ENCODE assay signal across 8 cellular contexts in genomic region chr17:41579484-41580243, GRCh38. TPM values are rescaled to one million over a fixed set of nuclear protein-coding genes. Genes with fewer than 3 reads are reported as not detected.
DNase-seq lines count a peak whose midpoint lies in the region; ATAC-seq, FAIRE-seq and TF ChIP-seq lines count a peak whose summit lies in the region.

No MANE protein-coding gene starts in this region.

- peak overlapping the region; percentile 92 for H3K4me2 ChIP-seq in OCI-LY3 (ENCODE audit: low read length)

- H3K9ac ChIP-seq in OCI-LY3 (ENCODE audit: low read length) (peak overlapping the region; percentile 48), subcutaneous abdominal adipose tissue (ENCODE audit: low read length in 5 of 5) (no peak overlapping the region)

- H4K20me1 ChIP-seq in OCI-LY3 (ENCODE audit: insufficient read depth, low read length) = no peaks in the 10 kb centered on the region

- DNase-seq in Daoy (ENCODE audit: low read depth) = peak; percentile 92
- peak; percentile 89 for DNase-seq in HTR-8/SVneo (ENCODE audit: insufficient read length, low spot score)
- DNase-seq in activated T-cell treated with anti-CD3 and anti-CD28 coated beads, Interleukin-2, amount 50 U/mL, for 1 hour = peak; percentile 54
- DNase-seq in fibroblast of gingiva (ENCODE audit: low read depth) = peak; percentile 42
- peak; percentile 90 for DNase-seq in neural crest cell (ENCODE audit: low read depth, low spot score)

- peaks cover 16% of the 10 kb centered on the region for H3K27me3 ChIP-seq in OCI-LY3 (ENCODE audit: low read depth, low read length)
- H3K27me3 ChIP-seq in subcutaneous abdominal adipose tissue (ENCODE audit: control insufficient read depth in 5 of 5, insufficient read depth in 4 of 5, low read length in 5 of 5) = peaks cover 0 to 8% (median 3%) of the 10 kb centered on the region in 5 donors

- H3K36me3 ChIP-seq in OCI-LY3 (replicated peaks; ENCODE audit: low read depth, low read length) (no peaks in the 10 kb centered on the region), subcutaneous abdominal adipose tissue (ENCODE audit: control insufficient read depth in 5 of 5, insufficient read depth in 5 of 5, low read length in 5 of 5) (no peaks in the 10 kb centered on the region)

- TF ChIP-seq CTCF in OCI-LY3 (IDR thresholded peaks at IDR 0.05; ENCODE audit: low read depth, low read length) (peak; percentile 70), neural crest cell (conservative IDR thresholded peaks at IDR 0.05) (peak; percentile 75)

- no peaks in the 10 kb centered on the region for H3K36me3 Mint-ChIP-seq in neural crest cell (ENCODE audit: low read depth)

- H3K9me3 ChIP-seq in OCI-LY3 (ENCODE audit: insufficient read depth, low read length) (no peaks in the 10 kb centered on the region), subcutaneous abdominal adipose tissue (ENCODE audit: control insufficient read depth in 5 of 5, low read length in 5 of 5) (no peaks in the 10 kb centered on the region)

- H3K27ac Mint-ChIP-seq in neural crest cell (ENCODE audit: unreplicated experiment) = no peak overlapping the region

- H3K4me3 Mint-ChIP-seq in neural crest cell = no peak overlapping the region

- peaks cover 2% of the 10 kb centered on the region for H3K9me3 Mint-ChIP-seq in neural crest cell

- no peaks in the 10 kb centered on the region; the same call in 1 of the 2 replicates for H3K4me1 ChIP-seq in OCI-LY3 (ENCODE audit: low read length)
- peaks cover 3 to 33% (median 24%) of the 10 kb centered on the region in 5 donors for H3K4me1 ChIP-seq in subcutaneous abdominal adipose tissue (ENCODE audit: control insufficient read depth in 5 of 5, insufficient read depth in 5 of 5, low read length in 5 of 5)

- no peak overlapping the region for H3K27ac ChIP-seq in OCI-LY3 (ENCODE audit: low read length)
- no peak overlapping the region for H3K27ac ChIP-seq in subcutaneous abdominal adipose tissue (ENCODE audit: low read depth, low read length)

- H3K4me3 ChIP-seq in OCI-LY3 (ENCODE audit: low read length) (peak overlapping the region; percentile 78), subcutaneous abdominal adipose tissue (ENCODE audit: low read depth in 1 of 5, low read length in 5 of 5) (peak overlapping the region in 3 of 5 donors; percentile 19 to 35 (median 19))

- ATAC-seq in HG03460 (IDR thresholded peaks at IDR 0.05; ENCODE audit: unreplicated experiment) = no peak

- H3K79me2 ChIP-seq in OCI-LY3 (ENCODE audit: low read length) = no peaks in the 10 kb centered on the region

- H3K27me3 Mint-ChIP-seq in neural crest cell (ENCODE audit: low read depth) = peaks cover 26% of the 10 kb centered on the region

- peak overlapping the region; percentile 96 for H2AFZ ChIP-seq in OCI-LY3 (ENCODE audit: low read depth, low read length)

- H3K4me1 Mint-ChIP-seq in neural crest cell = no peaks in the 10 kb centered on the region

- peak; percentile 44 for FAIRE-seq in HTR-8/SVneo (lab: Jason Lieb, UNC)

RNA-seq across cellular contexts. Expression of gene KRT14, which starts 7.0 kb away (rescaled TPM):
- 0.63 and 1.4 TPM in 2 replicates for total RNA-seq in Daoy (2014; rRNA removed; shearing (Covaris generic))
- total RNA-seq in neural crest cell = not detected in 2 replicates

RNA-seq across cellular contexts. Expression of gene KRT9, which starts 7.8 kb away (rescaled TPM):
- total RNA-seq in Daoy (2014; rRNA removed; shearing (Covaris generic)) = not detected in 2 replicates
- not detected in 2 replicates for total RNA-seq in neural crest cell

RNA-seq across cellular contexts. Expression of gene KRT16, which starts 32.9 kb away (rescaled TPM):
- total RNA-seq in Daoy (2014; rRNA removed; shearing (Covaris generic)) = 1.0 TPM in 1 of 2 replicates, not detected in the other
- total RNA-seq in neural crest cell = not detected in 2 replicates

RNA-seq across cellular contexts. Expression of gene KRT17, which starts 44.7 kb away (rescaled TPM):
- total RNA-seq in Daoy (2014; rRNA removed; shearing (Covaris generic)) = 276 and 317 TPM in 2 replicates
- not detected in 2 replicates for total RNA-seq in neural crest cell

RNA-seq across cellular contexts. Expression of gene KRT19, which starts 51.6 kb away (rescaled TPM):
- total RNA-seq in Daoy (2014; rRNA removed; shearing (Covaris generic)) = 0.86 TPM in 1 of 2 replicates, not detected in the other
- 0.35 and 0.80 TPM in 2 replicates for total RNA-seq in neural crest cell

Comparison
In these comparisons a context has a peak if more than half of its experiments do, and no peak if none do; other contexts are left out.
1. DNase-seq: peak in every context shown above with its lines; median percentile 92 in Daoy; 90 in neural crest cell; 89 in HTR-8/SVneo; 54 in activated T-cell treated with anti-CD3 and anti-CD28 coated beads, Interleukin-2, amount 50 U/mL, for 1 hour; 42 in fibroblast of gingiva.